8 cellular contexts compared by ENCODE assay signal in genomic region chr6:37432916-37433656, GRCh38. TPM values are rescaled to one million over a fixed set of nuclear protein-coding genes. Genes with fewer than 3 reads are reported as not detected.
DNase-seq lines count a peak whose midpoint lies in the region; ATAC-seq and TF ChIP-seq lines count a peak whose summit lies in the region.

Gene CMTR1 (plus strand): TSS chr6:37433221. CDS start chr6:37435630, 2,409 bp downstream.

- peak; percentile 95 for DNase-seq in NB4 (ENCODE audit: low read depth)
- DNase-seq in SK-N-SH, result peak; percentile 99
- peak; percentile 97 for DNase-seq in activated naive CD4-positive, alpha-beta T cell treated with anti-CD3 and anti-CD28 coated beads, Interleukin-2, amount 50 U/mL, for 16 hours
- peak; percentile 98 for DNase-seq in germinal center (ENCODE audit: low spot score)
- DNase-seq in nucleus accumbens (lab: John Stamatoyannopoulos, UW), result peak in 55 of 56 donors; percentile 42 to 95 (median 85)
- DNase-seq in superior temporal gyrus (ENCODE audit: extremely low spot score), result peak; percentile 88

- peak within 1 kb of the TSS; percentile 67 to 91 for H3K27ac ChIP-seq in SK-N-SH (ENCODE audit: low read depth in 2 of 2, low read length in 1 of 2)

- 3% methylated on average over 17 of the region's 61 CpGs for WGBS in SK-N-SH (ENCODE audit: low lambda C conversion rate)

- peak within 1 kb of the TSS; percentile 81 for H3K9ac ChIP-seq in SK-N-SH

- POLR2A ChIA-PET in SK-N-SH (lab: Yijun Ruan, JAX), result interaction anchor here (0.7 to 1.8 kb wide), 10 partner anchors 10 to 426 kb away, joined by 3 to 9 read pairs (median 3); no protein-coding TSS in a partner anchor

- peak; percentile 71 for TF ChIP-seq POLR2A in NB4 (IDR thresholded peaks at IDR 0.05; ENCODE audit: extremely low read depth, insufficient read length)

- no peaks in the 10 kb centered on the region for H3F3A ChIP-seq in SK-N-SH (replicated peaks; ENCODE audit: insufficient read depth)

- peak; percentile 86 for ATAC-seq in HG02571 (IDR thresholded peaks at IDR 0.05; ENCODE audit: unreplicated experiment)

- TF ChIP-seq CTCF in NB4 (IDR thresholded peaks at IDR 0.05; ENCODE audit: low read depth, low read length) (no peak), SK-N-SH (IDR thresholded peaks at IDR 0.05) (no peak)

- no peaks in the 10 kb centered on the region for H3K9me3 ChIP-seq in SK-N-SH

- peaks cover 2 to 20% of the 10 kb centered on the region in 2 experiments for H3K36me3 ChIP-seq in SK-N-SH (replicated peaks in 1 of 2; ENCODE audit: control insufficient read depth in 1 of 2, insufficient read depth in 2 of 2, low read length in 1 of 2)

- H3K4me2 ChIP-seq in SK-N-SH, result peak within 1 kb of the TSS; percentile 94

- CTCF ChIA-PET in SK-N-SH (lab: Yijun Ruan, JAX), result interaction anchor here (0.8 to 1.5 kb wide), 10 partner anchors 19 to 1061 kb away, joined by 3 to 4 read pairs (median 4); no protein-coding TSS in a partner anchor

- H3K4me1 ChIP-seq in SK-N-SH (ENCODE audit: control insufficient read depth in 1 of 2, insufficient read depth in 2 of 2, low read depth in 1 of 2, low read length in 1 of 2), result peaks cover 4 to 13% of the 10 kb centered on the region in 2 experiments; a peak in 2 of 4 replicates

- no peak for TF ChIP-seq RAD21 in SK-N-SH (IDR thresholded peaks at IDR 0.05; ENCODE audit: low read length)

- H3K79me2 ChIP-seq in SK-N-SH (ENCODE audit: insufficient read depth), result peaks cover 30% of the 10 kb centered on the region

- H3K27me3 ChIP-seq in SK-N-SH (ENCODE audit: insufficient read depth), result no peaks in the 10 kb centered on the region

- no peak for TF ChIP-seq EP300 in SK-N-SH (IDR thresholded peaks at IDR 0.05; ENCODE audit: borderline replicate concordance in 1 of 2, low read depth in 1 of 2, low read length in 1 of 2)

- no peaks in the 10 kb centered on the region for H3K9me2 ChIP-seq in SK-N-SH

- H2AFZ ChIP-seq in SK-N-SH (ENCODE audit: low read depth), result peak within 1 kb of the TSS; percentile 95

- H3K4me3 ChIP-seq in GM08714 (ENCODE audit: low read length) (peak within 1 kb of the TSS; percentile 90), NB4 (ENCODE audit: low read depth, low read length) (peak within 1 kb of the TSS; percentile 91), SK-N-SH (ENCODE audit: low read depth in 2 of 2, low read length in 1 of 2) (peak within 1 kb of the TSS; percentile 91 to 94)

- H4K20me1 ChIP-seq in SK-N-SH (ENCODE audit: insufficient read depth), result no peaks in the 10 kb centered on the region

TF ChIP-seq in SK-N-SH, 30 proteins besides CTCF, POLR2A, EP300 and RAD21 (continues in another document):
- TF ChIP-seq POLR2AphosphoS5 (IDR thresholded peaks at IDR 0.05; ENCODE audit: low read depth, low read length) (peak; percentile 96), SIN3A (IDR thresholded peaks at IDR 0.05; ENCODE audit: borderline replicate concordance, low read depth, low read length) (no peak), EZH2phosphoT487 (IDR thresholded peaks at IDR 0.05; ENCODE audit: borderline replicate concordance, low read depth) (no peak), TEAD4 (IDR thresholded peaks at IDR 0.05; ENCODE audit: borderline replicate concordance, insufficient read depth) (no peak), USF1 (IDR thresholded peaks at IDR 0.05; ENCODE audit: borderline replicate concordance, low read depth) (no peak), YY1 (IDR thresholded peaks at IDR 0.05; ENCODE audit: low read depth) (no peak), FOSL2 (IDR thresholded peaks at IDR 0.05; ENCODE audit: borderline replicate concordance, low read depth) (no peak; the same call in 1 of the 2 replicates), RFX5 (IDR thresholded peaks at IDR 0.05; ENCODE audit: low read length) (no peak), GATA2 (CRISPR knock-in tag; IDR thresholded peaks at IDR 0.05) (no peak), REST (IDR thresholded peaks at IDR 0.05; ENCODE audit: low read depth, low read length) (no peak), PBX3 (IDR thresholded peaks at IDR 0.05) (no peak), GABPA (IDR thresholded peaks at IDR 0.05; ENCODE audit: low read depth) (no peak), IRF3 (IDR thresholded peaks at IDR 0.05; ENCODE audit: low read depth, low read length) (no peak), TCF12 (IDR thresholded peaks at IDR 0.05) (no peak), USF2 (IDR thresholded peaks at IDR 0.05; ENCODE audit: borderline replicate concordance, low read depth, low read length) (no peak), SMC3 (IDR thresholded peaks at IDR 0.05; ENCODE audit: low read depth, low read length) (no peak), RCOR1 (IDR thresholded peaks at IDR 0.05; ENCODE audit: low read length) (no peak), JUND (IDR thresholded peaks at IDR 0.05) (no peak), FOXM1 (IDR thresholded peaks at IDR 0.05; ENCODE audit: low read depth) (no peak), MXI1 (IDR thresholded peaks at IDR 0.05; ENCODE audit: low read depth, low read length) (peak; percentile 69; the same call in 1 of the 2 replicates), MAX (IDR thresholded peaks at IDR 0.05; ENCODE audit: low read depth) (peak; percentile 55), NFIC (IDR thresholded peaks at IDR 0.05; ENCODE audit: borderline replicate concordance) (no peak), NRF1 (IDR thresholded peaks at IDR 0.05; ENCODE audit: low read depth, low read length) (peak; percentile 72), CHD2 (IDR thresholded peaks at IDR 0.05; ENCODE audit: low read length, partially characterized antibody) (peak; percentile 54), ELF1 (IDR thresholded peaks at IDR 0.05) (peak; percentile 61), FOXJ3 (CRISPR knock-in tag; IDR thresholded peaks at IDR 0.05) (peak; percentile 34; the same call in 1 of the 2 replicates)

RNA-seq across cellular contexts. Expression of gene CMTR1, which starts in this region (rescaled TPM):
- 19.8 and 25.0 TPM in 2 replicates for polyA plus RNA-seq in SK-N-SH (2012; rRNA removed)
- polyA plus RNA-seq in SK-N-SH (2012; cell fraction: cytosol; rRNA removed), result 14.4 and 17.2 TPM in 2 replicates
- polyA plus RNA-seq in SK-N-SH (2012; cell fraction: nucleus; rRNA removed), result 52.7 and 76.0 TPM in 2 replicates

Comparison
In these comparisons a context has a peak if more than half of its experiments do, and no peak if none do; other contexts are left out.
1. Peak in every context shown above with its lines: DNase-seq, ATAC-seq, H3K4me3 ChIP-seq and H3K27ac ChIP-seq.